23 cellular contexts compared by ENCODE assay signal in the genomic region with DNA sequence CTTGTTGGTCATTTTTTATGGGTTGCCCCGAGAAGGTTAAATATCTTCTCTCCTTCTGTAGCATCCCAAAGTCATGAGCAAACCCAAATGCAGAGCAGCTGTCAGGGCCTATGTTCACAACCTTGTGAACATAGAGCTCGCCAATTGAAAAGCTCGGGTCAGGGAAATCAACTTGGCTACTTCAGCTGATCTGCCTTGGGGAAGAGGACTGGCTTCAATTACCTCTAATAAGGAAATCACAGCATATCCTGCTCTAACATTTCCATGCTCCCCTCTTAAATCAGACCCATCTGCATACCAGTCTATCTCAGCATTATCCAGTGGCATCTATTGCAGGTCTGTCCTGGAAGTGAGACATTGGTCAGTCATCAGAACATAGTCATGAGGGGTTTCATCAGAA.
"Had no signal": no experiment of that assay in that cellular context is flagged by ENCODE, and none has a peak within 500 bp of the region (broad histone marks: within the 10 kb centered on the region; RNA-seq: fewer than 3 reads in every experiment).

No MANE protein-coding gene starts in this region.

- H3K9me3 Mint-ChIP-seq: activated CD4-positive, alpha-beta memory T cell treated with anti-CD3 and anti-CD28 coated beads for 36 hours; activated CD4-positive, alpha-beta T cell treated with anti-CD3 and anti-CD28 coated beads, Interleukin-2, amount 10 ng/mL, durations not matched to agents 7 days and 5 days; activated naive CD4-positive, alpha-beta T cell treated with anti-CD3 and anti-CD28 coated beads, Interleukin-2, amount 50 U/mL, for 24 hours; activated T-helper 17 cell treated with anti-CD3 and anti-CD28 coated beads, Interleukin-2, amount 50 U/mL, for 72 hours had no signal

- H3K4me1 ChIP-seq: breast epithelium, SJSA1 had no signal

- H3K27ac ChIP-seq: breast epithelium, SJSA1, VCaP had no signal

- H3K36me3 ChIP-seq: breast epithelium, SJSA1 had no signal

- H3K27ac Mint-ChIP-seq: activated CD4-positive, alpha-beta memory T cell treated with anti-CD3 and anti-CD28 coated beads for 36 hours; activated CD4-positive, alpha-beta T cell treated with anti-CD3 and anti-CD28 coated beads, Interleukin-2, amount 10 ng/mL, durations not matched to agents 7 days and 5 days; activated naive CD4-positive, alpha-beta T cell treated with anti-CD3 and anti-CD28 coated beads, Interleukin-2, amount 50 U/mL, for 24 hours; activated T-helper 17 cell treated with anti-CD3 and anti-CD28 coated beads, Interleukin-2, amount 50 U/mL, for 72 hours; T-helper 17 cell had no signal

- H3K27me3 Mint-ChIP-seq: activated CD4-positive, alpha-beta memory T cell treated with anti-CD3 and anti-CD28 coated beads for 36 hours; activated CD4-positive, alpha-beta T cell treated with anti-CD3 and anti-CD28 coated beads, Interleukin-2, amount 10 ng/mL, durations not matched to agents 7 days and 5 days; activated naive CD4-positive, alpha-beta T cell treated with anti-CD3 and anti-CD28 coated beads, Interleukin-2, amount 50 U/mL, for 24 hours; activated T-helper 17 cell treated with anti-CD3 and anti-CD28 coated beads, Interleukin-2, amount 50 U/mL, for 72 hours; T-helper 17 cell had no signal

- H3K4me3 Mint-ChIP-seq: activated CD4-positive, alpha-beta memory T cell treated with anti-CD3 and anti-CD28 coated beads for 36 hours; activated CD4-positive, alpha-beta T cell treated with anti-CD3 and anti-CD28 coated beads, Interleukin-2, amount 10 ng/mL, durations not matched to agents 7 days and 5 days; activated naive CD4-positive, alpha-beta T cell treated with anti-CD3 and anti-CD28 coated beads, Interleukin-2, amount 50 U/mL, for 24 hours; activated T-helper 17 cell treated with anti-CD3 and anti-CD28 coated beads, Interleukin-2, amount 50 U/mL, for 72 hours; T-helper 17 cell had no signal

- ATAC-seq: activated T-helper 17 cell treated with anti-CD3 and anti-CD28 coated beads, Interleukin-2, amount 50 U/mL, for 72 hours; T-helper 17 cell had no signal

- H3K4me1 Mint-ChIP-seq: activated naive CD4-positive, alpha-beta T cell treated with anti-CD3 and anti-CD28 coated beads, Interleukin-2, amount 50 U/mL, for 24 hours had no signal

- H3K9me3 ChIP-seq: breast epithelium, SJSA1 had no signal

- DNase-seq: activated CD4-positive, alpha-beta memory T cell treated with anti-CD3 and anti-CD28 coated beads for 36 hours; activated CD4-positive, alpha-beta T cell treated with anti-CD3 and anti-CD28 coated beads, Interleukin-2, amount 10 ng/mL, durations not matched to agents 7 days and 5 days; activated CD4-positive, CD25-positive, alpha-beta regulatory T cell; activated CD8-positive, alpha-beta memory T cell treated with anti-CD3 and anti-CD28 coated beads for 24 hours; activated gamma-delta T cell treated with Interleukin-2 at 50 U/mL for 16 hours; activated T-cell treated with anti-CD3 and anti-CD28 coated beads, Interleukin-2, amount 50 U/mL, for 48 hours; aorta; caudate nucleus; MM.1S; NCI-H1105 treated with DMSO at 0.1 percent for 48 hours; NCI-H1436 treated with DMSO at 0.1 percent for 48 hours; NCI-H187 treated with DMSO at 0.1 percent for 48 hours; NCI-H2081 treated with DMSO at 0.1 percent for 48 hours; NCI-H446; NCI-H524; SHP77; T-helper 17 cell; T-helper 9 cell had no signal

- H3K4me3 ChIP-seq: breast epithelium, SJSA1 had no signal

- H3K27me3 ChIP-seq: breast epithelium, SJSA1 had no signal
